Comparison of ENCODE assay signal across 10 cellular contexts in the genomic region with DNA sequence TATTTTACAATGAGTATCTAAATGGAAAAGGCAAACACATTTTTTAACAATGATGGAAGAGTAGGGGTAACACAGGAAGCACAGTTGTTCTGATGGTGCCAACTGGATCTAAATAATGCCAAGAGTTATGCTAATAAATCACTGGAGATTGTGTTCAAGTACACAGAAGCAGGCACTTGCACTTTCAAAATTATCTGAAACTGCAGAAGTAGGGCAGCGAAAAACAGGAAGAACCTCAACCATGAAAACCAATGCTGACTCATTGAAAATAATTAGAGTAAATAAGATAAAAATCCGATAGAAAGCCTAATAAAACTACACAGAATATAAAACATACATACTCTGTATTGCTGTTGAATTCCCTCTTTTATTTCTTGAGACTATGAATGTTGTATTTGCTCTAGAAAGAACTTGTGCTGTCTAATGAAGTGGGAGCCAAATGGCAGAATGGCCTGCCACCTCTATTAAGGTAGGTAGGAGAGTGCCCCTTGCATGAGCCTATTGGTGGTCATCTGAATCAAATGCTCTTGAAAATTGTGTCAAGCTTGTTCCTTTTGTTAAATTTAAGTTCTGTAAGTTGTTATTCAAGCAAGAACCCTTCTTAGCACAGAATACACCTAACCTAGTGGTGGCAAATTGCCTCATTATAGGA.
A peak's percentile ranks its signal among the peaks of the same experiment; 100 is the strongest.
DNase-seq lines count a peak whose midpoint lies in the region; ATAC-seq and TF ChIP-seq lines count a peak whose summit lies in the region.
"Had no signal": no experiment of that assay in that cellular context is flagged by ENCODE, and none has a peak within 500 bp of the region (broad histone marks: within the 10 kb centered on the region; RNA-seq: fewer than 3 reads in every experiment).

No MANE protein-coding gene starts in this region.

- peaks cover 4% of the 10 kb centered on the region for H3K4me1 ChIP-seq in foreskin keratinocyte

- peak; percentile 19 for DNase-seq in MV-4-11 (lab: John Stamatoyannopoulos, UW)
- DNase-seq in myocyte (ENCODE audit: low read depth) = peak; percentile 31
- DNase-seq in foreskin melanocyte = no peak
- no peak for DNase-seq in RKO (ENCODE audit: low spot score)
- no peak for DNase-seq in NCI-H187 treated with DMSO at 0.1 percent for 48 hours (lab: John Stamatoyannopoulos, UW)
- DNase-seq in foreskin keratinocyte = no peak
- DNase-seq: activated CD4-positive, alpha-beta T cell treated with anti-CD3 and anti-CD28 coated beads, Interleukin-2, amount 10 ng/mL, durations not matched to agents 7 days and 5 days; NCI-H187 had no signal

- H3K27ac ChIP-seq in foreskin keratinocyte = no peak overlapping the region

- H3K27me3 ChIP-seq in foreskin keratinocyte = no peaks in the 10 kb centered on the region

- ATAC-seq in GM19025 (IDR thresholded peaks at IDR 0.05; ENCODE audit: low read depth, unreplicated experiment) (peak; percentile 64), HG02763 (IDR thresholded peaks at IDR 0.05; ENCODE audit: unreplicated experiment) (peak; percentile 63), foreskin keratinocyte (no peak)

- no peak for TF ChIP-seq CTCF in foreskin keratinocyte (conservative IDR thresholded peaks at IDR 0.05)

Comparison
In these comparisons a context has a peak if more than half of its experiments do, and no peak if none do; other contexts are left out.
1. DNase-seq: peak in MV-4-11 (single experiment) and myocyte (single experiment); none in foreskin melanocyte (single experiment), RKO (single experiment), NCI-H187 treated with DMSO at 0.1 percent for 48 hours (single experiment) and foreskin keratinocyte (0 of 2).